9 cellular contexts compared by ENCODE assay signal in the genomic region with DNA sequence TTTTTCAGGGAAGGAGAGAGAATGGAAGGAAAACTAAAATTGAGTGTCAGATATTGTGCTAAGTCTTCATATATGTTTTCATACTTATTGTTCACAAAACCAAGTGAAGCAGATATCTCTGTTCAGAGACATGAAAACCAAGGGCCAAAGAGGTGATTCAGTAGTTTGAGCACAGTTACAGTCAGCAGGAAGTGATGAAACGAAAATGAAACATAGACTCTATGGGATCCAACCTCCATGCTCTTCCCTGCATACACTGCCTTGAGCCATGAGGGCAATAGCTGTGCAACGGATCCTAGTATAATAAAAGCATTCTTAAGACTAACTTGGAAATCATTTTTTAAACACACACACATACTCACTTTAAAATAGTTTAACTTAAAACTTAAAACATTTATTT. TPM values are rescaled to one million over a fixed set of nuclear protein-coding genes. Genes with fewer than 3 reads are reported as not detected.
DNase-seq lines count a peak whose midpoint lies in the region; ATAC-seq, FAIRE-seq and TF ChIP-seq lines count a peak whose summit lies in the region.
"Had no signal": no experiment of that assay in that cellular context is flagged by ENCODE, and none has a peak within 500 bp of the region (broad histone marks: within the 10 kb centered on the region; RNA-seq: fewer than 3 reads in every experiment).

No MANE protein-coding gene starts in this region.

- H4K20me1 ChIP-seq in MM.1S (ENCODE audit: insufficient read depth, low read length) (no peaks in the 10 kb centered on the region), GM12878 (ENCODE audit: control insufficient read depth, insufficient read depth) (no peaks in the 10 kb centered on the region)

- H3K9me3 ChIP-seq in MM.1S (replicated peaks; ENCODE audit: insufficient read depth, low read length), result no peaks in the 10 kb centered on the region
- H3K9me3 ChIP-seq in GM12878 (replicated peaks; ENCODE audit: control insufficient read depth, insufficient read depth, low read length), result no peaks in the 10 kb centered on the region
- H3K9me3 ChIP-seq in neuronal stem cell (replicated peaks in 1 of 2; ENCODE audit: control insufficient read depth in 2 of 2, insufficient read depth in 1 of 2, low read depth in 1 of 2, low read length in 2 of 2), result peaks cover 0 to 1% of the 10 kb centered on the region in 2 donors

- H3K27ac ChIP-seq in MM.1S (ENCODE audit: low read length) (peak overlapping the region; percentile 41; the same call in 1 of the 2 replicates), GM12878 (ENCODE audit: control insufficient read depth, insufficient read depth) (no peak overlapping the region), neuronal stem cell (replicated peaks; ENCODE audit: low read length) (no peak overlapping the region)

- no peak overlapping the region for H3K18ac ChIP-seq in neuronal stem cell (ENCODE audit: low read length)

- TF ChIP-seq RAD21 in GM12878 (IDR thresholded peaks at IDR 0.05; ENCODE audit: insufficient read depth, low read depth, low read length), result no peak

- no peaks in the 10 kb centered on the region for H3K9me2 ChIP-seq in MM.1S (replicated peaks; ENCODE audit: insufficient read depth, low read length)

- no peak for TF ChIP-seq POLR2A in GM12878 (IDR thresholded peaks at IDR 0.05; ENCODE audit: low read depth, low read length)

- H4K8ac ChIP-seq in neuronal stem cell (ENCODE audit: low read depth, low read length), result no peak overlapping the region

- in situ Hi-C loops in GM12878 (cut with MboI), result no loop called here

- no peaks in the 10 kb centered on the region for H3K27me3 ChIP-seq in MM.1S (replicated peaks; ENCODE audit: insufficient read depth, low read length)
- no peaks in the 10 kb centered on the region for H3K27me3 ChIP-seq in GM12878 (replicated peaks in 1 of 2; ENCODE audit: control insufficient read depth in 2 of 2, insufficient read depth in 2 of 2, low read length in 1 of 2)
- H3K27me3 ChIP-seq in neuronal stem cell (ENCODE audit: control insufficient read depth in 3 of 3, insufficient read depth in 3 of 3, low read depth in 1 of 3, low read length in 3 of 3), result no peaks in the 10 kb centered on the region

- no peaks in the 10 kb centered on the region for H3K79me2 ChIP-seq in MM.1S (ENCODE audit: low read length)
- no peaks in the 10 kb centered on the region for H3K79me2 ChIP-seq in GM12878 (ENCODE audit: control insufficient read depth, insufficient read depth, low read length)

- no peak overlapping the region for H2BK120ac ChIP-seq in neuronal stem cell (ENCODE audit: low read depth, low read length)

- H3K4me2 ChIP-seq in MM.1S (ENCODE audit: low read depth, low read length) (peak overlapping the region; percentile 18; the same call in 1 of the 2 replicates), GM12878 (ENCODE audit: control insufficient read depth, insufficient read depth) (no peak overlapping the region), neuronal stem cell (ENCODE audit: insufficient read depth, low read length, poor library complexity, severe bottlenecking) (no peak overlapping the region)

- no peak overlapping the region for H3K23ac ChIP-seq in neuronal stem cell (ENCODE audit: low read depth, low read length, poor library complexity)

- no peak overlapping the region for H4K91ac ChIP-seq in neuronal stem cell (ENCODE audit: low read depth, low read length, poor library complexity)

- SMC1A ChIA-PET in GM12878 (lab: Charles Lee; ENCODE audit: uncharacterized antibody, unreplicated experiment), result interaction anchor here (1.1 to 1.8 kb wide), 4 partner anchors 27 to 115 kb away, joined by 3 to 10 read pairs (median 4); no protein-coding TSS in a partner anchor

- no peak for TF ChIP-seq EP300 in GM12878 (IDR thresholded peaks at IDR 0.05; ENCODE audit: borderline replicate concordance in 1 of 2, control insufficient read depth in 1 of 2, low read depth in 2 of 2, low read length in 2 of 2)

- TF ChIP-seq CTCF in MM.1S (IDR thresholded peaks at IDR 0.05; ENCODE audit: low read length) (no peak), GM12878 (IDR thresholded peaks at IDR 0.05 in 2 of 3, conservative IDR thresholded peaks at IDR 0.05 in 1 of 3; ENCODE audit: control insufficient read depth in 2 of 3, extremely low read depth in 1 of 3, insufficient read depth in 1 of 3, low read depth in 3 of 3, low read length in 3 of 3) (no peak)

- intact Hi-C loops in GM12878 (cut with micrococcal nuclease; ENCODE audit: unreplicated experiment), result no loop called here

- no peak overlapping the region for H2BK5ac ChIP-seq in neuronal stem cell (ENCODE audit: low read length)

- H3K14ac ChIP-seq in neuronal stem cell (ENCODE audit: low read length), result no peak overlapping the region

- H3K9ac ChIP-seq in MM.1S (ENCODE audit: low read length), result no peak overlapping the region
- H3K9ac ChIP-seq in GM12878 (ENCODE audit: control insufficient read depth, insufficient read depth, low read length), result no peak overlapping the region
- H3K9ac ChIP-seq in neuronal stem cell (ENCODE audit: low read depth, low read length, poor library complexity), result no peak overlapping the region

- RAD21 ChIA-PET in GM12878 (lab: Charles Lee; ENCODE audit: unreplicated experiment), result interaction anchor here (1.0 kb wide), 1 partner anchor 37 kb away, joined by 3 read pairs; no protein-coding TSS in a partner anchor

- no peaks in the 10 kb centered on the region for H3K79me1 ChIP-seq in neuronal stem cell (ENCODE audit: low read depth, low read length)

- H3K36me3 ChIP-seq in MM.1S (replicated peaks; ENCODE audit: insufficient read depth, low read length) (no peaks in the 10 kb centered on the region), GM12878 (ENCODE audit: control insufficient read depth in 2 of 2, insufficient read depth in 2 of 2, low read length in 1 of 2) (no peaks in the 10 kb centered on the region), neuronal stem cell (replicated peaks in 1 of 2; ENCODE audit: control insufficient read depth in 2 of 2, insufficient read depth in 2 of 2, low read length in 2 of 2) (no peaks in the 10 kb centered on the region)

- no TSS peak for BruUV-seq in GM12878 (replicated peaks; lab: Mats Ljungman, UMichigan)

- DNase-seq in MM.1S (peak; percentile 38), GM12878 (ENCODE audit: low read depth, low spot score) (no peak), neuronal stem cell (ENCODE audit: low spot score) (no peak)
- DNase-seq: hippocampal formation; stimulated activated CD8-positive, alpha-beta memory T cell treated with anti-CD3 and anti-CD28 coated beads, Interleukin-4, amount 100 ng/mL, for 48 hours had no signal

- FAIRE-seq in GM12878 (lab: Jason Lieb, UNC), result no peak

- H3K4me1 ChIP-seq in MM.1S (ENCODE audit: low read length) (peaks cover 12% of the 10 kb centered on the region), GM12878 (ENCODE audit: control insufficient read depth, insufficient read depth, low read length) (0 out of 2 replicates have a peak, but pooled peaks cover 5% of the 10 kb centered on the region), neuronal stem cell (ENCODE audit: control insufficient read depth in 2 of 2, insufficient read depth in 1 of 2, low read depth in 1 of 2, low read length in 2 of 2) (peaks cover 0 to 4% of the 10 kb centered on the region in 2 donors)

- peak; percentile 52 for ATAC-seq in GM18511 (IDR thresholded peaks at IDR 0.05; ENCODE audit: unreplicated experiment)
- peak; percentile 85 for ATAC-seq in GM12878
- ATAC-seq in HG03520 (IDR thresholded peaks at IDR 0.05; ENCODE audit: unreplicated experiment), result no peak
- no peak for ATAC-seq in HG03175 (IDR thresholded peaks at IDR 0.05; ENCODE audit: unreplicated experiment)
- no peak for ATAC-seq in HG03457 (IDR thresholded peaks at IDR 0.05; ENCODE audit: unreplicated experiment)

- H2BK15ac ChIP-seq in neuronal stem cell (ENCODE audit: low read length), result no peak overlapping the region

- no peak overlapping the region for H2AK5ac ChIP-seq in neuronal stem cell (ENCODE audit: low read depth, low read length)

- 50% methylated on average over 2 of the region's 2 CpGs for whole genome bisulfite sequencing in GM12878 (ENCODE audit: insufficient coverage, insufficient replicate concordance, low lambda C conversion rate, missing lambda C conversion rate)
- no CpG with 5 or more reads among the region's 2 CpGs for WGBS in neuronal stem cell (ENCODE audit: extremely low coverage in 2 of 2, insufficient read length in 2 of 2, insufficient replicate concordance in 1 of 2), 2 donors

- H3K4ac ChIP-seq in neuronal stem cell (ENCODE audit: low read length), result no peak overlapping the region

- peak overlapping the region; percentile 78 for H2AFZ ChIP-seq in MM.1S (ENCODE audit: low read length)
- H2AFZ ChIP-seq in GM12878 (ENCODE audit: control insufficient read depth, low read depth, low read length), result peak overlapping the region; percentile 61
- H2AFZ ChIP-seq in neuronal stem cell (ENCODE audit: low read length), result peak overlapping the region; percentile 25

- POLR2A ChIA-PET in GM12878 (lab: Charles Lee), result interaction anchor here (1.4 kb wide), 1 partner anchor 10 kb away, joined by 3 read pairs; no protein-coding TSS in a partner anchor

- CTCF ChIA-PET in GM12878 (lab: Yijun Ruan, JAX), result interaction anchor here (1.0 to 1.4 kb wide), 4 partner anchors 29 to 371 kb away, joined by 3 to 5 read pairs (median 4); no protein-coding TSS in a partner anchor

- H2BK12ac ChIP-seq in neuronal stem cell (ENCODE audit: low read length), result no peak overlapping the region

- no peak overlapping the region for H3K4me3 ChIP-seq in MM.1S (ENCODE audit: low read length)
- no peak overlapping the region for H3K4me3 ChIP-seq in GM12878
- no peak overlapping the region for H3K4me3 ChIP-seq in neuronal stem cell (ENCODE audit: low read length in 2 of 2)

- H3F3A ChIP-seq in MM.1S (ENCODE audit: insufficient read depth, low read length), result no peaks in the 10 kb centered on the region

RNA-seq across cellular contexts. Expression of gene ESR2, which starts 28.0 kb away (rescaled TPM):
- total RNA-seq in GM12878 (2013; cell fraction: nucleolus; rRNA removed), result 59.7 and 63.0 TPM in 2 replicates
- 1.0 and 1.1 TPM in 2 replicates for total RNA-seq in GM12878 (2014; rRNA removed)
- total RNA-seq in GM12878 (2014; rRNA removed; fragmentation: Illumina TruSeq; extraction: Trizol), result 0.85 and 1.1 TPM in 2 replicates
- total RNA-seq in GM12878 (2021), result 1.1 and 1.6 TPM in 2 replicates
- 0.92 TPM for polyA plus RNA-seq in GM12878 (2011; ENCODE audit: low read depth)
- 2.6 TPM in 2 replicates for polyA plus RNA-seq in GM12878 (2011; rRNA removed)
- polyA plus RNA-seq in GM12878 (2011; cell fraction: cytosol; rRNA removed), result 1.4 and 1.7 TPM in 2 replicates
- 5.4 and 6.5 TPM in 2 replicates for polyA plus RNA-seq in GM12878 (2011; cell fraction: nucleus; rRNA removed)
- polyA plus RNA-seq in GM12878 (2012), result 1.6 and 1.9 TPM in 2 replicates
- polyA plus RNA-seq in GM12878 (2014; fragmentation: Illumina TruSeq; extraction: Trizol), result 0.54 and 0.76 TPM in 2 replicates
- polyA plus RNA-seq in GM12878 (2014; fragmentation: Nextera tagmentation; extraction: Ambion mirVana), result under 1 TPM; 0.29 to 0.31 TPM
- 1.0 and 1.3 TPM in 2 replicates for polyA plus RNA-seq in GM12878 (2014; rRNA removed)
- polyA plus RNA-seq in GM12878 (2016; fragmentation: Nextera tagmentation; extraction: Ambion mirVana), result under 1 TPM; 0.44 to 0.59 TPM
- 8.4 and 8.6 TPM in 2 replicates for polyA minus RNA-seq in GM12878 (2011; rRNA and poly(A)+ RNA removed)
- polyA minus RNA-seq in GM12878 (2011; cell fraction: cytosol; rRNA and poly(A)+ RNA removed), result 0.80 and 0.83 TPM in 2 replicates
- polyA minus RNA-seq in GM12878 (2011; cell fraction: nucleus; rRNA and poly(A)+ RNA removed), result 8.1 and 12.1 TPM in 2 replicates
- polyA plus RNA-seq in neuronal stem cell (2013, experiment 1 of 2), result 0.08 TPM
- 0.15 TPM for polyA plus RNA-seq in neuronal stem cell (2013, experiment 2 of 2)

Comparison
In these comparisons a context has a peak if more than half of its experiments do, and no peak if none do; other contexts are left out.
1. ATAC-seq: peak in GM18511 (single experiment) and GM12878 (single experiment); none in HG03520 (single experiment), HG03175 (single experiment) and HG03457 (single experiment).
2. H2AFZ ChIP-seq: peak in every context shown above with its lines; median percentile 78 in MM.1S; 61 in GM12878; 25 in neuronal stem cell.